In the genomic region with DNA sequence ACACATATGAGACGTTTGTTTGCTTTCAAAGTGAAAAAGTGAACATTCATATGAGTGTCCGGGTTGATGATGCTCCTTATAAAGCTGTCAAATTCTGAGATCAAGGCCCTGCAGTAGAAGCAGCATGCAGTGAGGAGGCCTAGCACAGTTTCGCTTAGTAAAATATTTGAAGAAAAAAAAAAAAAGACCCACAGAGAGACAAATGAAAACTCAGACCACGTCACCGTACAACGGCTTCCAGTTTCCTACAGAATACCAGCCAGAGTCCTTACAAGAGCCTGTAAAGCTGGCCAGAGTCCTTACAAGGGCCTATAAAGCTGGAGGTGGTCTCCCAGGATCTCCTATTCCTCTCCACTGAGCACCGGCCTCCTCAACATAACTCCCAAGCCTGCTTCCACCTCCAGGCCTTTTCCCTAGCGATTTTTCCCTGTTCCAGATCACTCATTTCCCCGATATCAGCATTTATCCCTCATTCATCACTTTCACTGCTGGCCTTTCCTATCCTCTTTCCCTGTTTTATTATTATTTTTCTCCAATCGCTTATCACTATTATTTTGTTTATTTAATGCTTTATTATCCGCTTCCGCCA, we compare ENCODE assay signal across 8 cellular contexts. TPM values are rescaled to one million over a fixed set of nuclear protein-coding genes. Genes with fewer than 3 reads are reported as not detected.
DNase-seq lines count a peak whose midpoint lies in the region; ATAC-seq, FAIRE-seq and TF ChIP-seq lines count a peak whose summit lies in the region.

No MANE protein-coding gene starts in this region.

- H3K27ac ChIP-seq in liver (ENCODE audit: low read depth in 1 of 2, low read length in 2 of 2), result peak overlapping the region; percentile 86 to 94

- no peak for FAIRE-seq in bronchial epithelial cell (lab: Jason Lieb, UNC)

- H3K27me3 ChIP-seq in bronchial epithelial cell (ENCODE audit: control insufficient read depth, insufficient read depth, low read length), result no peaks in the 10 kb centered on the region
- no peaks in the 10 kb centered on the region for H3K27me3 ChIP-seq in liver (ENCODE audit: control insufficient read depth in 4 of 4, insufficient read depth in 4 of 4, low read length in 3 of 4)

- H3K4me1 ChIP-seq in liver (ENCODE audit: control insufficient read depth in 4 of 4, insufficient read depth in 4 of 4, low read length in 3 of 4), result peaks cover 0 to 22% (median 16%) of the 10 kb centered on the region in 4 donors

- peak overlapping the region in 1 of 2 donors; percentile 64 for H3K9ac ChIP-seq in liver (ENCODE audit: low read depth in 1 of 2, low read length in 2 of 2)

- no peaks in the 10 kb centered on the region for H3K9me3 ChIP-seq in liver (ENCODE audit: control insufficient read depth in 4 of 4, low read length in 3 of 4)

- DNase-seq in DMS 273 treated with DMSO at 0.1 percent for 48 hours (lab: John Stamatoyannopoulos, UW), result peak; percentile 69
- DNase-seq in HEK293T (ENCODE audit: extremely low spot score), result no peak
- peak; percentile 79 for DNase-seq in RPMI7951 (ENCODE audit: low read depth)
- DNase-seq in bronchial epithelial cell (ENCODE audit: low read depth), result no peak
- DNase-seq in stimulated activated naive CD4-positive, alpha-beta T cell (lab: John Stamatoyannopoulos, UW), result peak in 5 of 6 experiments; percentile 4 to 55 (median 21)

- TF ChIP-seq CTCF in bronchial epithelial cell (IDR thresholded peaks at IDR 0.05; ENCODE audit: insufficient read depth, low read length, severe bottlenecking) (no peak), liver (IDR thresholded peaks at IDR 0.05; ENCODE audit: low read depth, low read length, missing input control) (no peak)

- no peak for TF ChIP-seq RAD21 in liver (IDR thresholded peaks at IDR 0.05)

- POLR2A ChIA-PET in HEK293T (lab: Yijun Ruan, JAX), result interaction anchor here (0.8 to 4.0 kb wide), 14 partner anchors 9 to 413 kb away, joined by 3 to 45 read pairs (median 6); a partner anchor contains a TSS

- H3K4me3 ChIP-seq in bronchial epithelial cell (ENCODE audit: low read depth, low read length) (peak overlapping the region; percentile 64), liver (ENCODE audit: low read depth in 1 of 3, low read length in 3 of 3) (peak overlapping the region; percentile 64 to 70 (median 67))

- ATAC-seq in HG02938 (IDR thresholded peaks at IDR 0.05; ENCODE audit: unreplicated experiment) (no peak), GM19397 (IDR thresholded peaks at IDR 0.05; ENCODE audit: unreplicated experiment) (no peak)

- CTCF ChIA-PET in HEK293T (lab: Yijun Ruan, JAX), result interaction anchor here (0.6 kb wide), 1 partner anchor 204 kb away, joined by 3 read pairs; no protein-coding TSS in a partner anchor

- H3K36me3 ChIP-seq in bronchial epithelial cell (ENCODE audit: control insufficient read depth, insufficient read depth, low read length), result no peaks in the 10 kb centered on the region
- no peaks in the 10 kb centered on the region for H3K36me3 ChIP-seq in liver (ENCODE audit: control insufficient read depth in 4 of 4, insufficient read depth in 3 of 4, low read depth in 1 of 4, low read length in 3 of 4)

- WGBS in liver, result 38% methylated on average over 12 of the region's 12 CpGs

TF ChIP-seq in HEK293T, 16 proteins besides CTCF, POLR2A, EP300 and RAD21:
- TF ChIP-seq ZNF384 (IDR thresholded peaks at IDR 0.05) (peak; percentile 91), NFRKB (IDR thresholded peaks at IDR 0.05) (no peak), SUZ12 (IDR thresholded peaks at IDR 0.05) (no peak)
- TF ChIP-seq, protein P1, sequence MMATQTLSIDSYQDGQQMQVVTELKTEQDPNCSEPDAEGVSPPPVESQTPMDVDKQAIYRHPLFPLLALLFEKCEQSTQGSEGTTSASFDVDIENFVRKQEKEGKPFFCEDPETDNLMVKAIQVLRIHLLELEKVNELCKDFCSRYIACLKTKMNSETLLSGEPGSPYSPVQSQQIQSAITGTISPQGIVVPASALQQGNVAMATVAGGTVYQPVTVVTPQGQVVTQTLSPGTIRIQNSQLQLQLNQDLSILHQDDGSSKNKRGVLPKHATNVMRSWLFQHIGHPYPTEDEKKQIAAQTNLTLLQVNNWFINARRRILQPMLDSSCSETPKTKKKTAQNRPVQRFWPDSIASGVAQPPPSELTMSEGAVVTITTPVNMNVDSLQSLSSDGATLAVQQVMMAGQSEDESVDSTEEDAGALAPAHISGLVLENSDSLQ (IDR thresholded peaks at IDR 0.05), result peak; percentile 49

TF ChIP-seq in liver, 16 proteins besides CTCF, POLR2A, EP300 and RAD21:
- TF ChIP-seq EGR1 (IDR thresholded peaks at IDR 0.05; ENCODE audit: low read depth in 2 of 2) (no peak), SP1 (IDR thresholded peaks at IDR 0.05) (no peak), FOXA1 (IDR thresholded peaks at IDR 0.05) (no peak), NR2F2 (IDR thresholded peaks at IDR 0.05) (no peak), HNF4A (conservative IDR thresholded peaks at IDR 0.05) (no peak), TAF1 (conservative IDR thresholded peaks at IDR 0.05) (no peak), JUND (IDR thresholded peaks at IDR 0.05) (no peak), GABPA (IDR thresholded peaks at IDR 0.05 in 1 of 2, conservative IDR thresholded peaks at IDR 0.05 in 1 of 2) (no peak), RXRA (IDR thresholded peaks at IDR 0.05) (no peak), FOXA2 (IDR thresholded peaks at IDR 0.05) (no peak), HNF4G (IDR thresholded peaks at IDR 0.05) (no peak), YY1 (IDR thresholded peaks at IDR 0.05) (no peak)
- TF ChIP-seq, protein P2, sequence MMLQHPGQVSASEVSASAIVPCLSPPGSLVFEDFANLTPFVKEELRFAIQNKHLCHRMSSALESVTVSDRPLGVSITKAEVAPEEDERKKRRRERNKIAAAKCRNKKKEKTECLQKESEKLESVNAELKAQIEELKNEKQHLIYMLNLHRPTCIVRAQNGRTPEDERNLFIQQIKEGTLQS (IDR thresholded peaks at IDR 0.05), result no peak
- TF ChIP-seq, protein P3, sequence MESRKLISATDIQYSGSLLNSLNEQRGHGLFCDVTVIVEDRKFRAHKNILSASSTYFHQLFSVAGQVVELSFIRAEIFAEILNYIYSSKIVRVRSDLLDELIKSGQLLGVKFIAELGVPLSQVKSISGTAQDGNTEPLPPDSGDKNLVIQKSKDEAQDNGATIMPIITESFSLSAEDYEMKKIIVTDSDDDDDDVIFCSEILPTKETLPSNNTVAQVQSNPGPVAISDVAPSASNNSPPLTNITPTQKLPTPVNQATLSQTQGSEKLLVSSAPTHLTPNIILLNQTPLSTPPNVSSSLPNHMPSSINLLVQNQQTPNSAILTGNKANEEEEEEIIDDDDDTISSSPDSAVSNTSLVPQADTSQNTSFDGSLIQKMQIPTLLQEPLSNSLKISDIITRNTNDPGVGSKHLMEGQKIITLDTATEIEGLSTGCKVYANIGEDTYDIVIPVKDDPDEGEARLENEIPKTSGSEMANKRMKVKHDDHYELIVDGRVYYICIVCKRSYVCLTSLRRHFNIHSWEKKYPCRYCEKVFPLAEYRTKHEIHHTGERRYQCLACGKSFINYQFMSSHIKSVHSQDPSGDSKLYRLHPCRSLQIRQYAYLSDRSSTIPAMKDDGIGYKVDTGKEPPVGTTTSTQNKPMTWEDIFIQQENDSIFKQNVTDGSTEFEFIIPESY (IDR thresholded peaks at IDR 0.05), result no peak
- TF ChIP-seq, protein P4, sequence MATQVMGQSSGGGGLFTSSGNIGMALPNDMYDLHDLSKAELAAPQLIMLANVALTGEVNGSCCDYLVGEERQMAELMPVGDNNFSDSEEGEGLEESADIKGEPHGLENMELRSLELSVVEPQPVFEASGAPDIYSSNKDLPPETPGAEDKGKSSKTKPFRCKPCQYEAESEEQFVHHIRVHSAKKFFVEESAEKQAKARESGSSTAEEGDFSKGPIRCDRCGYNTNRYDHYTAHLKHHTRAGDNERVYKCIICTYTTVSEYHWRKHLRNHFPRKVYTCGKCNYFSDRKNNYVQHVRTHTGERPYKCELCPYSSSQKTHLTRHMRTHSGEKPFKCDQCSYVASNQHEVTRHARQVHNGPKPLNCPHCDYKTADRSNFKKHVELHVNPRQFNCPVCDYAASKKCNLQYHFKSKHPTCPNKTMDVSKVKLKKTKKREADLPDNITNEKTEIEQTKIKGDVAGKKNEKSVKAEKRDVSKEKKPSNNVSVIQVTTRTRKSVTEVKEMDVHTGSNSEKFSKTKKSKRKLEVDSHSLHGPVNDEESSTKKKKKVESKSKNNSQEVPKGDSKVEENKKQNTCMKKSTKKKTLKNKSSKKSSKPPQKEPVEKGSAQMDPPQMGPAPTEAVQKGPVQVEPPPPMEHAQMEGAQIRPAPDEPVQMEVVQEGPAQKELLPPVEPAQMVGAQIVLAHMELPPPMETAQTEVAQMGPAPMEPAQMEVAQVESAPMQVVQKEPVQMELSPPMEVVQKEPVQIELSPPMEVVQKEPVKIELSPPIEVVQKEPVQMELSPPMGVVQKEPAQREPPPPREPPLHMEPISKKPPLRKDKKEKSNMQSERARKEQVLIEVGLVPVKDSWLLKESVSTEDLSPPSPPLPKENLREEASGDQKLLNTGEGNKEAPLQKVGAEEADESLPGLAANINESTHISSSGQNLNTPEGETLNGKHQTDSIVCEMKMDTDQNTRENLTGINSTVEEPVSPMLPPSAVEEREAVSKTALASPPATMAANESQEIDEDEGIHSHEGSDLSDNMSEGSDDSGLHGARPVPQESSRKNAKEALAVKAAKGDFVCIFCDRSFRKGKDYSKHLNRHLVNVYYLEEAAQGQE (IDR thresholded peaks at IDR 0.05), result no peak
- TF ChIP-seq, protein P5, sequence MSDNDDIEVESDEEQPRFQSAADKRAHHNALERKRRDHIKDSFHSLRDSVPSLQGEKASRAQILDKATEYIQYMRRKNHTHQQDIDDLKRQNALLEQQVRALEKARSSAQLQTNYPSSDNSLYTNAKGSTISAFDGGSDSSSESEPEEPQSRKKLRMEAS (IDR thresholded peaks at IDR 0.05), result no peak

RNA-seq across cellular contexts. Expression of gene HMGN4, which starts 1.5 kb away (rescaled TPM):
- 130 and 164 TPM in 2 replicates for total RNA-seq in RPMI7951 (2014; rRNA removed; shearing (Covaris generic))
- 59.5 and 94.0 TPM in 2 replicates for total RNA-seq in bronchial epithelial cell
- 10 to 100 TPM; 10.2 to 13.3 TPM for total RNA-seq in liver
- 1 to 10 TPM; 8.2 to 9.9 TPM for polyA plus RNA-seq in liver

RNA-seq across cellular contexts. Expression of gene BTN1A1, which starts 36.6 kb away (rescaled TPM):
- not detected in 2 replicates for total RNA-seq in RPMI7951 (2014; rRNA removed; shearing (Covaris generic))
- not detected in 2 replicates for total RNA-seq in bronchial epithelial cell
- not detected for total RNA-seq in liver
- polyA plus RNA-seq in liver, result under 1 TPM in 1 of 2 donors, not detected in 1; 0.06 TPM

Comparison
In these comparisons a context has a peak if more than half of its experiments do, and no peak if none do; other contexts are left out.
1. DNase-seq: peak in DMS 273 treated with DMSO at 0.1 percent for 48 hours (single experiment), RPMI7951 (single experiment) and stimulated activated naive CD4-positive, alpha-beta T cell (5 of 6); none in HEK293T (single experiment) and bronchial epithelial cell (single experiment).